Comparison of ENCODE assay signal across 3 cellular contexts in the genomic region with DNA sequence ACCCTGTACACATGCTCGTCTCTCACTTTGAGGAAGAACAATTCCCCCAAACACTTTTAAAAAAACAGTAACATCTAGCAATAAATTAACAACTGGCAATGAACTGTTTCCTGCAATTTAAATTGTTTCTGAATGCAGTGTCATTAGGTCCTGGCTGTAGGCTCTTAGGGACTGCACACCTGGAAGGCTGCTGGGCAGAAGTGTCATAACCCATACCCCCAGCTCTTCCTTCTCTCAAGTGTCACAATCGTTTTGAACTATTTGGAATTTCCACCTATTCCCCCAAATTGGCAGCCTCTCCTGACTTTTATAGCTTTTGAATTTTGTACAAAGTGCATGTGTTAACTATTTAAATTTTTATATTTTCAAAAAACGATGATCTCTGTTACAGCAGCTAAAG.
"Had no signal": no experiment of that assay in that cellular context is flagged by ENCODE, and none has a peak within 500 bp of the region (broad histone marks: within the 10 kb centered on the region; RNA-seq: fewer than 3 reads in every experiment).

No MANE protein-coding gene starts in this region.

- ATAC-seq: GM12878 had no signal

- DNase-seq: GDM1, GF-D8 had no signal

- H3K4me3 ChIP-seq: GM12878 had no signal
